Comparison of ENCODE assay signal across 14 cellular contexts in genomic region chr4:64497526-64497925, GRCh38.
"Had no signal": no experiment of that assay in that cellular context is flagged by ENCODE, and none has a peak within 500 bp of the region (broad histone marks: within the 10 kb centered on the region; RNA-seq: fewer than 3 reads in every experiment).

No MANE protein-coding gene starts in this region.

- H3K27me3 Mint-ChIP-seq: activated CD8-positive, alpha-beta T cell treated with anti-CD3 and anti-CD28 coated beads for 36 hours; natural killer cell treated with Interleukin-12 subunit alpha and Interleukin-12 subunit beta and Interleukin-15 and Interleukin-18, amount 100 ng/mL, for 72 hours; stimulated activated naive CD8-positive, alpha-beta T cell treated with anti-CD3 and anti-CD28 coated beads, Interleukin-15, Interleukin-2, amounts not matched to agents 100 ng/mL and 50 ng/mL, for 24 hours had no signal

- H3K9me3 Mint-ChIP-seq: WTC11 had no signal

- H3K4me3 Mint-ChIP-seq: activated CD8-positive, alpha-beta T cell treated with anti-CD3 and anti-CD28 coated beads for 36 hours; natural killer cell treated with Interleukin-12 subunit alpha and Interleukin-12 subunit beta and Interleukin-15 and Interleukin-18, amount 100 ng/mL, for 72 hours; stimulated activated naive CD8-positive, alpha-beta T cell treated with anti-CD3 and anti-CD28 coated beads, Interleukin-15, Interleukin-2, amounts not matched to agents 100 ng/mL and 50 ng/mL, for 24 hours; WTC11 had no signal

- DNase-seq: activated CD4-positive, alpha-beta T cell treated with anti-CD3 and anti-CD28 coated beads for 4 hours; activated CD8-positive, alpha-beta T cell treated with anti-CD3 and anti-CD28 coated beads for 36 hours; activated effector memory CD4-positive, alpha-beta T cell treated with anti-CD3 and anti-CD28 coated beads, Interleukin-2, amount 50 U/mL, for 16 hours; activated T-cell treated with anti-CD3 and anti-CD28 coated beads, Interleukin-2, amount 50 U/mL, for 48 hours; amniotic stem cell; mesendoderm; T-helper 2 cell; trophoblast cell had no signal

- H3K9me3 ChIP-seq: suprapubic skin had no signal

- H3K27me3 ChIP-seq: hepatocyte, suprapubic skin had no signal

- H3K4me3 ChIP-seq: hepatocyte, suprapubic skin had no signal

- H3K27ac Mint-ChIP-seq: activated CD8-positive, alpha-beta T cell treated with anti-CD3 and anti-CD28 coated beads for 36 hours; activated naive CD4-positive, alpha-beta T cell treated with anti-CD3 and anti-CD28 coated beads, Interleukin-2, amount 50 U/mL, for 72 hours; natural killer cell treated with Interleukin-12 subunit alpha and Interleukin-12 subunit beta and Interleukin-15 and Interleukin-18, amount 100 ng/mL, for 72 hours; stimulated activated naive CD8-positive, alpha-beta T cell treated with anti-CD3 and anti-CD28 coated beads, Interleukin-15, Interleukin-2, amounts not matched to agents 100 ng/mL and 50 ng/mL, for 24 hours; WTC11 had no signal

- H3K36me3 Mint-ChIP-seq: activated naive CD4-positive, alpha-beta T cell treated with anti-CD3 and anti-CD28 coated beads, Interleukin-2, amount 50 U/mL, for 72 hours; natural killer cell treated with Interleukin-12 subunit alpha and Interleukin-12 subunit beta and Interleukin-15 and Interleukin-18, amount 100 ng/mL, for 72 hours; WTC11 had no signal

- H3K36me3 ChIP-seq: suprapubic skin had no signal

- H3K4me1 Mint-ChIP-seq: WTC11 had no signal

- H3K27ac ChIP-seq: hepatocyte, suprapubic skin had no signal

- H3K4me1 ChIP-seq: suprapubic skin had no signal

- ATAC-seq: activated CD8-positive, alpha-beta T cell treated with anti-CD3 and anti-CD28 coated beads for 36 hours; activated naive CD4-positive, alpha-beta T cell treated with anti-CD3 and anti-CD28 coated beads, Interleukin-2, amount 50 U/mL, for 72 hours; natural killer cell treated with Interleukin-12 subunit alpha and Interleukin-12 subunit beta and Interleukin-15 and Interleukin-18, amount 100 ng/mL, for 72 hours; WTC11 had no signal
